Comparison of ENCODE assay signal across 1 cellular context in the genomic region with DNA sequence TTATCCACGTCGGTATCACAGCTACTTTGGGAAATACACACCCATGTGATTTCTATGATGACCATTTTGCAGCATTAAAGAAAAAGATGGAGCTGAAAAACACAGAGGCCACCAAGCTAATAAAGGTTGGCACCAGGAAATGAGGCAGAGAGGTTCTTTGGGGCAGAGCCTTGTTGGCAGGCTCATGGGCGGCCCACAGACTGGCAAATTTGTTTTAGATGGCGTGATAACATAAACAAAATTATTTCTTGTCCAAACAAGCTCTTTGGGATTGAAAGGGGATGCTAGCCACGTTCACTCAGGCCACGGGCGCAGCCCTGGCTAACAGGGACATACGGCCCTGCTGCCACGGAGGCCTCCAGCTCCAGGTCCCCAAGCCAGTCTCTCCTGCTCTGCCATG.
TF ChIP-seq lines count a peak whose summit lies in the region.

No MANE protein-coding gene starts in this region.

TF ChIP-seq in IMR-90, 13 proteins besides CTCF, POLR2A, EP300 and RAD21:
- TF ChIP-seq, protein P1, sequence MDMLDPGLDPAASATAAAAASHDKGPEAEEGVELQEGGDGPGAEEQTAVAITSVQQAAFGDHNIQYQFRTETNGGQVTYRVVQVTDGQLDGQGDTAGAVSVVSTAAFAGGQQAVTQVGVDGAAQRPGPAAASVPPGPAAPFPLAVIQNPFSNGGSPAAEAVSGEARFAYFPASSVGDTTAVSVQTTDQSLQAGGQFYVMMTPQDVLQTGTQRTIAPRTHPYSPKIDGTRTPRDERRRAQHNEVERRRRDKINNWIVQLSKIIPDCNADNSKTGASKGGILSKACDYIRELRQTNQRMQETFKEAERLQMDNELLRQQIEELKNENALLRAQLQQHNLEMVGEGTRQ (IDR thresholded peaks at IDR 0.05; ENCODE audit: low read depth, low read length), result no peak
- TF ChIP-seq SMC3 (IDR thresholded peaks at IDR 0.05; ENCODE audit: low read depth, low read length) (no peak), MAZ (IDR thresholded peaks at IDR 0.05; ENCODE audit: borderline replicate concordance, low read depth, low read length) (no peak), MAFK (IDR thresholded peaks at IDR 0.05; ENCODE audit: low read depth, low read length) (no peak), RCOR1 (IDR thresholded peaks at IDR 0.05; ENCODE audit: insufficient replicate concordance, low read length) (no peak), BHLHE40 (IDR thresholded peaks at IDR 0.05; ENCODE audit: low read depth, low read length) (no peak), FOS (IDR thresholded peaks at IDR 0.05; ENCODE audit: low read depth, low read length) (no peak), CHD1 (IDR thresholded peaks at IDR 0.05; ENCODE audit: low read depth, low read length) (no peak), CEBPB (IDR thresholded peaks at IDR 0.05; ENCODE audit: low read depth, low read length) (no peak), MXI1 (IDR thresholded peaks at IDR 0.05; ENCODE audit: borderline replicate concordance, low read depth, low read length) (no peak), NFE2L2 (IDR thresholded peaks at IDR 0.05; ENCODE audit: low read depth, low read length) (no peak)
TF ChIP-seq in IMR-90: peak in this region for 0.
